In the genomic region with DNA sequence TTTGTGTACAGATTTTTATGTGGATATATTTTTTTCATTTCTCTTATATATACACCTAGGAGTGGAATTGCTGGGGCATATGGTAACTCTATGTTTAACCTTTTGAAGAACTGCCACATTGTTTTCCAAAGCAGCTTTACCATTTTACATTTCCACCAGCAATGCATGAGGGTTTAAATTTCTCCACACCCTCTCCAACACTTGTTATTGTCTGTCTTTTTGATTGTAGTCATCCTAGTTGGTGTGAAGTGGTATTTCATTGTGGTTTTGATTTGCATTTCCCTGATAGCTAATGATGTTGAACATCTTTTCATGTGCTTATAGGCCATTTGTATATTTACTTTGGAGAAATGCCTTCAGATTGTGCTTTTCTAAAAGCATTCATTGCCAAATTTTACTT, we compare ENCODE assay signal across 21 cellular contexts. TPM values are rescaled to one million over a fixed set of nuclear protein-coding genes. Genes with fewer than 3 reads are reported as not detected.
A peak's percentile ranks its signal among the peaks of the same experiment; 100 is the strongest.
DNase-seq lines count a peak whose midpoint lies in the region; FAIRE-seq and TF ChIP-seq lines count a peak whose summit lies in the region.
"Had no signal": no experiment of that assay in that cellular context is flagged by ENCODE, and none has a peak within 500 bp of the region (broad histone marks: within the 10 kb centered on the region; RNA-seq: fewer than 3 reads in every experiment).

No MANE protein-coding gene starts in this region.

- no peak overlapping the region for H3K4me3 ChIP-seq in HEK293 (ENCODE audit: low read depth, low read length)
- no peak overlapping the region for H3K4me3 ChIP-seq in astrocyte (ENCODE audit: insufficient read depth, low read depth, low read length)
- no peak overlapping the region for H3K4me3 ChIP-seq in right atrium auricular region
- H3K4me3 ChIP-seq: A549; BLaER1 treated with 17β-estradiol and CSF1 and Interleukin-3, amounts not matched to agents 10 nM and 100 nM had no signal

- no peaks in the 10 kb centered on the region for H4K20me1 ChIP-seq in astrocyte (ENCODE audit: insufficient read depth, low read length)
- H4K20me1 ChIP-seq: BLaER1 treated with 17β-estradiol and CSF1 and Interleukin-3, amounts not matched to agents 10 nM and 100 nM had no signal

- DNase-seq in NCI-H2029 treated with DMSO at 0.1 percent for 48 hours (lab: John Stamatoyannopoulos, UW): peak; percentile 43
- no peak for DNase-seq in NCI-H2029 (lab: John Stamatoyannopoulos, UW)
- peak; percentile 25 for DNase-seq in astrocyte (ENCODE audit: low read depth)
- DNase-seq in right atrium auricular region (ENCODE audit: low spot score): no peak
- DNase-seq in stimulated activated CD4-positive, alpha-beta T cell treated with anti-CD3 and anti-CD28 coated beads, Interleukin-12 subunit alpha, Interleukin-12 subunit beta, amount 100 ng/mL, for 4 hours: no peak
- DNase-seq: AML-193; Caco-2; Calu3; CD4-positive, alpha-beta T cell; CD8-positive, alpha-beta T cell; DMS79 treated with DMSO at 0.1 percent for 48 hours; GF-D8 had no signal

- FAIRE-seq in astrocyte (lab: Jason Lieb, UNC): no peak
- FAIRE-seq: A549, G401.6, GM12891, GM19239 had no signal

- no peaks in the 10 kb centered on the region for H3K27me3 ChIP-seq in astrocyte (ENCODE audit: insufficient read depth, low read length)
- no peaks in the 10 kb centered on the region for H3K27me3 ChIP-seq in right atrium auricular region
- H3K27me3 ChIP-seq: BLaER1 treated with 17β-estradiol and CSF1 and Interleukin-3, amounts not matched to agents 10 nM and 100 nM had no signal

- H3K9me3 ChIP-seq in HEK293 (ENCODE audit: control insufficient read depth, insufficient read depth, low read depth, low read length) (no peaks in the 10 kb centered on the region), astrocyte (ENCODE audit: insufficient read depth, low read depth, low read length) (no peaks in the 10 kb centered on the region), right atrium auricular region (no peaks in the 10 kb centered on the region)
- H3K9me3 ChIP-seq: A549, Caco-2 had no signal

- peaks cover 66 to 67% of the 10 kb centered on the region in 2 experiments for H3K36me3 ChIP-seq in HEK293 (ENCODE audit: control insufficient read depth in 2 of 2, insufficient read depth in 1 of 2, low read length in 2 of 2)
- peaks cover 35% of the 10 kb centered on the region for H3K36me3 ChIP-seq in astrocyte (ENCODE audit: insufficient read depth, low read length)
- H3K36me3 ChIP-seq in right atrium auricular region: peaks cover 38% of the 10 kb centered on the region

- H3K4me1 Mint-ChIP-seq in astrocyte (ENCODE audit: low read depth, unreplicated experiment): no peaks in the 10 kb centered on the region
- H3K4me1 Mint-ChIP-seq: B cell had no signal

- H3K9ac ChIP-seq in astrocyte (ENCODE audit: low read length): no peak overlapping the region
- H3K9ac ChIP-seq: BLaER1 treated with 17β-estradiol and CSF1 and Interleukin-3, amounts not matched to agents 10 nM and 100 nM had no signal

- no peak overlapping the region for H2AFZ ChIP-seq in astrocyte (ENCODE audit: low read depth, low read length)

- H3K4me2 ChIP-seq in astrocyte (ENCODE audit: low read length): no peak overlapping the region
- H3K4me2 ChIP-seq: A549; BLaER1 treated with 17β-estradiol and CSF1 and Interleukin-3, amounts not matched to agents 10 nM and 100 nM had no signal

- no peaks in the 10 kb centered on the region for H3K4me1 ChIP-seq in HEK293 (ENCODE audit: control insufficient read depth, insufficient read depth, low read length)
- no peaks in the 10 kb centered on the region for H3K4me1 ChIP-seq in astrocyte (ENCODE audit: insufficient read depth, low read length)
- H3K4me1 ChIP-seq in right atrium auricular region: no peaks in the 10 kb centered on the region
- H3K4me1 ChIP-seq: A549; BLaER1 treated with 17β-estradiol and CSF1 and Interleukin-3, amounts not matched to agents 10 nM and 100 nM; Caco-2 had no signal

- H3K9me3 Mint-ChIP-seq in astrocyte (ENCODE audit: unreplicated experiment): no peaks in the 10 kb centered on the region
- H3K9me3 Mint-ChIP-seq: CD4-positive, alpha-beta T cell; CD8-positive, alpha-beta T cell had no signal

- CTCF ChIA-PET in HEK293 (lab: Yijun Ruan, JAX): no interaction called here

- no peaks in the 10 kb centered on the region for H3K27me3 Mint-ChIP-seq in astrocyte (ENCODE audit: low read depth, unreplicated experiment)
- H3K27me3 Mint-ChIP-seq: B cell; CD4-positive, alpha-beta T cell had no signal

- peaks cover 6% of the 10 kb centered on the region for H3K36me3 Mint-ChIP-seq in astrocyte (ENCODE audit: low read depth, unreplicated experiment)

- H3K79me2 ChIP-seq in astrocyte (ENCODE audit: insufficient read depth, low read length): no peaks in the 10 kb centered on the region

- H3K4me3 Mint-ChIP-seq in astrocyte (ENCODE audit: unreplicated experiment): no peak overlapping the region
- H3K4me3 Mint-ChIP-seq: B cell; CD4-positive, alpha-beta T cell; CD8-positive, alpha-beta T cell had no signal

- POLR2A ChIA-PET in HEK293 (lab: Yijun Ruan, JAX): no interaction called here

- TF ChIP-seq CTCF in HEK293 (tag by site-specific recombination; IDR thresholded peaks at IDR 0.05): no peak
- no peak for TF ChIP-seq CTCF in astrocyte (IDR thresholded peaks at IDR 0.05; ENCODE audit: insufficient read depth, low read depth, low read length)
- no peak for TF ChIP-seq CTCF in right atrium auricular region (IDR thresholded peaks at IDR 0.05)

- H3K27ac Mint-ChIP-seq in astrocyte (ENCODE audit: unreplicated experiment): no peak overlapping the region
- H3K27ac Mint-ChIP-seq: B cell; CD4-positive, alpha-beta T cell; CD8-positive, alpha-beta T cell had no signal

- H3K27ac ChIP-seq in HEK293 (ENCODE audit: extremely low read depth, low read depth, low read length) (no peak overlapping the region), astrocyte (ENCODE audit: low read depth, low read length) (no peak overlapping the region), right atrium auricular region (no peak overlapping the region)
- H3K27ac ChIP-seq: 22Rv1; A549; BLaER1 treated with 17β-estradiol and CSF1 and Interleukin-3, amounts not matched to agents 10 nM and 100 nM; C4-2B had no signal

TF ChIP-seq in HEK293, 187 proteins besides CTCF, POLR2A, EP300 and RAD21:
- TF ChIP-seq ZNF184 (tag by site-specific recombination; IDR thresholded peaks at IDR 0.05): peak; percentile 96
- TF ChIP-seq, protein P1, sequence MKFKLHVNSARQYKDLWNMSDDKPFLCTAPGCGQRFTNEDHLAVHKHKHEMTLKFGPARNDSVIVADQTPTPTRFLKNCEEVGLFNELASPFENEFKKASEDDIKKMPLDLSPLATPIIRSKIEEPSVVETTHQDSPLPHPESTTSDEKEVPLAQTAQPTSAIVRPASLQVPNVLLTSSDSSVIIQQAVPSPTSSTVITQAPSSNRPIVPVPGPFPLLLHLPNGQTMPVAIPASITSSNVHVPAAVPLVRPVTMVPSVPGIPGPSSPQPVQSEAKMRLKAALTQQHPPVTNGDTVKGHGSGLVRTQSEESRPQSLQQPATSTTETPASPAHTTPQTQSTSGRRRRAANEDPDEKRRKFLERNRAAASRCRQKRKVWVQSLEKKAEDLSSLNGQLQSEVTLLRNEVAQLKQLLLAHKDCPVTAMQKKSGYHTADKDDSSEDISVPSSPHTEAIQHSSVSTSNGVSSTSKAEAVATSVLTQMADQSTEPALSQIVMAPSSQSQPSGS (tag by site-specific recombination; IDR thresholded peaks at IDR 0.05; ENCODE audit: low read depth): no peak
TF ChIP-seq in HEK293: peak in this region for 1.

RNA-seq across cellular contexts. Expression of a gene that starts 39.1 kb away (rescaled TPM):
- 21.2 and 23.5 TPM in 2 replicates for total RNA-seq in astrocyte
- total RNA-seq in right atrium auricular region: 10 to 100 TPM in 1 of 2 donors, 1 to 10 TPM in 1; 7.8 to 12.1 TPM

Comparison
In these comparisons a context has a peak if more than half of its experiments do, and no peak if none do; other contexts are left out.
1. DNase-seq: peak in NCI-H2029 treated with DMSO at 0.1 percent for 48 hours (single experiment) and astrocyte (single experiment); none in NCI-H2029 (single experiment), right atrium auricular region (single experiment) and stimulated activated CD4-positive, alpha-beta T cell treated with anti-CD3 and anti-CD28 coated beads, Interleukin-12 subunit alpha, Interleukin-12 subunit beta, amount 100 ng/mL, for 4 hours (single experiment).